ENCODE assay signal across 14 cellular contexts in genomic region chr2:174585657-174586056, GRCh38. TPM values are rescaled to one million over a fixed set of nuclear protein-coding genes. Genes with fewer than 3 reads are reported as not detected.
DNase-seq lines count a peak whose midpoint lies in the region; ATAC-seq and TF ChIP-seq lines count a peak whose summit lies in the region.
"Had no signal": no experiment of that assay in that cellular context is flagged by ENCODE, and none has a peak within 500 bp of the region (broad histone marks: within the 10 kb centered on the region; RNA-seq: fewer than 3 reads in every experiment).

No MANE protein-coding gene starts in this region.

- peaks cover 54% of the 10 kb centered on the region for H3K36me3 ChIP-seq in CD8-positive, alpha-beta T cell (ENCODE audit: insufficient read depth, low read length)
- H3K36me3 ChIP-seq in HUES48 (ENCODE audit: control insufficient read depth, insufficient read depth, low read length): no peaks in the 10 kb centered on the region
- H3K36me3 ChIP-seq in naive thymus-derived CD4-positive, alpha-beta T cell (ENCODE audit: control insufficient read depth in 2 of 3, insufficient read depth in 3 of 3, low read length in 3 of 3): peaks cover 23 to 68% (median 45%) of the 10 kb centered on the region in 3 experiments
- H3K36me3 ChIP-seq: thyroid gland had no signal

- H3K27ac Mint-ChIP-seq in CD8-positive, alpha-beta T cell: peak overlapping the region; percentile 95
- H3K27ac Mint-ChIP-seq in activated T-helper 17 cell treated with anti-CD3 and anti-CD28 coated beads, Interleukin-2, amount 50 U/mL, for 72 hours: peak overlapping the region; percentile 91
- H3K27ac Mint-ChIP-seq in naive thymus-derived CD4-positive, alpha-beta T cell: peak overlapping the region in 8 of 9 donors; percentile 90 to 97 (median 94)
- no peak overlapping the region for H3K27ac Mint-ChIP-seq in mesothelial cell of epicardium

- no peak overlapping the region for H3K4me3 ChIP-seq in CD8-positive, alpha-beta T cell (ENCODE audit: low read depth, low read length)
- peak overlapping the region; percentile 25 for H3K4me3 ChIP-seq in HUES48 (ENCODE audit: low read depth, low read length)
- no peak overlapping the region for H3K4me3 ChIP-seq in naive thymus-derived CD4-positive, alpha-beta T cell (ENCODE audit: low read length)
- H3K4me3 ChIP-seq: esophagus squamous epithelium, thyroid gland had no signal

- peaks cover 94% of the 10 kb centered on the region for H3K4me1 Mint-ChIP-seq in CD8-positive, alpha-beta T cell (ENCODE audit: low read depth)
- H3K4me1 Mint-ChIP-seq in activated T-helper 17 cell treated with anti-CD3 and anti-CD28 coated beads, Interleukin-2, amount 50 U/mL, for 72 hours: peaks cover 56% of the 10 kb centered on the region
- peaks cover 53 to 100% (median 92%) of the 10 kb centered on the region in 7 donors for H3K4me1 Mint-ChIP-seq in naive thymus-derived CD4-positive, alpha-beta T cell
- peaks cover 22% of the 10 kb centered on the region for H3K4me1 Mint-ChIP-seq in mesothelial cell of epicardium

- no peak for ATAC-seq in CD8-positive, alpha-beta T cell
- no peak for ATAC-seq in activated T-helper 17 cell treated with anti-CD3 and anti-CD28 coated beads, Interleukin-2, amount 50 U/mL, for 72 hours (replicated peaks)
- no peak for ATAC-seq in naive thymus-derived CD4-positive, alpha-beta T cell
- ATAC-seq in HG02885 (IDR thresholded peaks at IDR 0.05; ENCODE audit: poor library complexity, unreplicated experiment): no peak
- ATAC-seq in GM18870 (IDR thresholded peaks at IDR 0.05; ENCODE audit: unreplicated experiment): no peak

- CTCF ChIA-PET in CD8-positive, alpha-beta T cell (lab: Charles Lee): interaction anchor here (1.1 to 4.6 kb wide), 3 partner anchors 7 to 103 kb away, joined by 4 to 16 read pairs (median 14); partner anchors contain the start of gene WIPF1
- CTCF ChIA-PET in naive thymus-derived CD4-positive, alpha-beta T cell (lab: Charles Lee): no interaction called here

- DNase-seq in CD8-positive, alpha-beta T cell: peak in 1 of 7 experiments; percentile 46
- DNase-seq in naive thymus-derived CD4-positive, alpha-beta T cell: no peak
- DNase-seq in mesothelial cell of epicardium (ENCODE audit: low spot score in 2 of 2, unreplicated experiment in 2 of 2): no peak
- DNase-seq: activated CD4-positive, alpha-beta T cell treated with anti-CD3 and anti-CD28 coated beads for 1 hour; dermis blood vessel endothelial cell; esophagus squamous epithelium; occipital lobe; stimulated activated CD4-positive, alpha-beta T cell treated with anti-CD3 and anti-CD28 coated beads, Interleukin-1b, Interleukin-23, amount 100 ng/mL, for 48 hours had no signal

- H3K9me3 ChIP-seq in CD8-positive, alpha-beta T cell (ENCODE audit: low read length): no peaks in the 10 kb centered on the region
- no peaks in the 10 kb centered on the region for H3K9me3 ChIP-seq in HUES48 (ENCODE audit: control insufficient read depth, insufficient read depth, low read length)
- H3K9me3 ChIP-seq in naive thymus-derived CD4-positive, alpha-beta T cell (ENCODE audit: control insufficient read depth in 2 of 3, low read length in 3 of 3): no peaks in the 10 kb centered on the region
- H3K9me3 ChIP-seq: esophagus squamous epithelium, thyroid gland had no signal

- H3K27me3 ChIP-seq in CD8-positive, alpha-beta T cell (ENCODE audit: insufficient read depth, low read length): no peaks in the 10 kb centered on the region
- no peaks in the 10 kb centered on the region for H3K27me3 ChIP-seq in HUES48 (ENCODE audit: control insufficient read depth, insufficient read depth, low read length)
- H3K27me3 ChIP-seq in naive thymus-derived CD4-positive, alpha-beta T cell (ENCODE audit: control insufficient read depth in 2 of 2, insufficient read depth in 2 of 2, low read length in 2 of 2): no peaks in the 10 kb centered on the region
- H3K27me3 ChIP-seq: esophagus squamous epithelium, thyroid gland had no signal

- H3K27me3 Mint-ChIP-seq in CD8-positive, alpha-beta T cell (ENCODE audit: low read depth): no peaks in the 10 kb centered on the region
- H3K27me3 Mint-ChIP-seq in activated T-helper 17 cell treated with anti-CD3 and anti-CD28 coated beads, Interleukin-2, amount 50 U/mL, for 72 hours: no peaks in the 10 kb centered on the region
- no peaks in the 10 kb centered on the region for H3K27me3 Mint-ChIP-seq in naive thymus-derived CD4-positive, alpha-beta T cell
- peaks cover 2% of the 10 kb centered on the region for H3K27me3 Mint-ChIP-seq in mesothelial cell of epicardium (ENCODE audit: low read depth)

- H3K9me3 Mint-ChIP-seq in CD8-positive, alpha-beta T cell: no peaks in the 10 kb centered on the region
- H3K9me3 Mint-ChIP-seq in activated T-helper 17 cell treated with anti-CD3 and anti-CD28 coated beads, Interleukin-2, amount 50 U/mL, for 72 hours: no peaks in the 10 kb centered on the region
- no peaks in the 10 kb centered on the region for H3K9me3 Mint-ChIP-seq in naive thymus-derived CD4-positive, alpha-beta T cell
- no peaks in the 10 kb centered on the region for H3K9me3 Mint-ChIP-seq in mesothelial cell of epicardium

- no peak for TF ChIP-seq CTCF in CD8-positive, alpha-beta T cell (IDR thresholded peaks at IDR 0.05)
- TF ChIP-seq CTCF in mesothelial cell of epicardium (IDR thresholded peaks at IDR 0.05; ENCODE audit: unreplicated experiment): no peak

- peaks cover 89% of the 10 kb centered on the region for H3K36me3 Mint-ChIP-seq in CD8-positive, alpha-beta T cell
- H3K36me3 Mint-ChIP-seq in activated T-helper 17 cell treated with anti-CD3 and anti-CD28 coated beads, Interleukin-2, amount 50 U/mL, for 72 hours (ENCODE audit: low read depth): peaks cover 97% of the 10 kb centered on the region
- H3K36me3 Mint-ChIP-seq in naive thymus-derived CD4-positive, alpha-beta T cell: peaks cover 10 to 57% (median 43%) of the 10 kb centered on the region in 5 donors
- peaks cover 4% of the 10 kb centered on the region for H3K36me3 Mint-ChIP-seq in mesothelial cell of epicardium

- no peak overlapping the region for H3K27ac ChIP-seq in CD8-positive, alpha-beta T cell (ENCODE audit: low read depth, low read length)
- peak overlapping the region; percentile 78 for H3K27ac ChIP-seq in HUES48 (ENCODE audit: low read depth, low read length)
- peak overlapping the region; percentile 65 for H3K27ac ChIP-seq in naive thymus-derived CD4-positive, alpha-beta T cell (ENCODE audit: low read depth, low read length)
- H3K27ac ChIP-seq: esophagus squamous epithelium, thyroid gland had no signal

- no peak overlapping the region for H3K9ac ChIP-seq in HUES48 (ENCODE audit: low read depth, low read length)

- intact Hi-C loops in CD8-positive, alpha-beta T cell (cut with DNase I, micrococcal nuclease): no loop called here
- intact Hi-C loops in naive thymus-derived CD4-positive, alpha-beta T cell (cut with micrococcal nuclease): no loop called here

- POLR2A ChIA-PET in CD8-positive, alpha-beta T cell (lab: Charles Lee): interaction anchor here (0.6 to 1.2 kb wide), 3 partner anchors 9 to 38 kb away, joined by 3 read pairs; no protein-coding TSS in a partner anchor
- POLR2A ChIA-PET in naive thymus-derived CD4-positive, alpha-beta T cell (lab: Charles Lee): interaction anchor here (1.5 to 22.6 kb wide), 2 partner anchors 13 to 21 kb away, joined by 3 to 277 read pairs; partner anchors contain the start of gene WIPF1

- peak overlapping the region; percentile 20 for H3K4me3 Mint-ChIP-seq in CD8-positive, alpha-beta T cell
- H3K4me3 Mint-ChIP-seq in activated T-helper 17 cell treated with anti-CD3 and anti-CD28 coated beads, Interleukin-2, amount 50 U/mL, for 72 hours: peak overlapping the region; percentile 43
- H3K4me3 Mint-ChIP-seq in naive thymus-derived CD4-positive, alpha-beta T cell: peak overlapping the region in 8 of 10 donors; percentile 42 to 91 (median 65)
- no peak overlapping the region for H3K4me3 Mint-ChIP-seq in mesothelial cell of epicardium
- H3K4me3 Mint-ChIP-seq: brain had no signal

- H3K4me1 ChIP-seq in CD8-positive, alpha-beta T cell (ENCODE audit: insufficient read depth, low read length): peaks cover 92% of the 10 kb centered on the region
- H3K4me1 ChIP-seq in HUES48 (ENCODE audit: control insufficient read depth, insufficient read depth, low read length): peaks cover 17% of the 10 kb centered on the region
- peaks cover 80 to 93% of the 10 kb centered on the region in 2 donors for H3K4me1 ChIP-seq in naive thymus-derived CD4-positive, alpha-beta T cell (ENCODE audit: control insufficient read depth in 2 of 2, insufficient read depth in 2 of 2, low read length in 2 of 2)

RNA-seq across cellular contexts. Expression of gene WIPF1, which starts 11.9 kb away (rescaled TPM):
- total RNA-seq in CD8-positive, alpha-beta T cell: 100 to 1,000 TPM; 275 to 282 TPM
- total RNA-seq in activated T-helper 17 cell treated with anti-CD3 and anti-CD28 coated beads, Interleukin-2, amount 50 U/mL, for 72 hours: 100 to 1,000 TPM; 180 to 334 TPM
- total RNA-seq in naive thymus-derived CD4-positive, alpha-beta T cell: 100 to 1,000 TPM; 272 to 514 (median 397) TPM
- 100 to 1,000 TPM in 1 of 2 donors, 10 to 100 TPM in 1; 92.3 to 103 TPM for polyA plus RNA-seq in naive thymus-derived CD4-positive, alpha-beta T cell
- 19.0 to 21.1 TPM (median 20.6 TPM) in 3 replicates for total RNA-seq in mesothelial cell of epicardium
